Comparison of ENCODE assay signal across 1 cellular context in genomic region chr12:49623142-49623899, GRCh38.
TF ChIP-seq lines count a peak whose summit lies in the region.

TSS of gene PRPF40B (plus strand) at chr12:49623561. CDS start at chr12:49623591, 30 bp downstream.

TF ChIP-seq in HepG2, 621 proteins besides CTCF, POLR2A, EP300 and RAD21 (continued from another document and continues in another):
- TF ChIP-seq ARID4A (CRISPR knock-in tag; IDR thresholded peaks at IDR 0.05; ENCODE audit: borderline replicate concordance) = peak; percentile 73; the same call in 1 of the 2 replicates
- TF ChIP-seq TSC22D2 (CRISPR knock-in tag; IDR thresholded peaks at IDR 0.05; ENCODE audit: borderline replicate concordance) = no peak
- no peak for TF ChIP-seq FOXO1 (CRISPR knock-in tag; IDR thresholded peaks at IDR 0.05)
- TF ChIP-seq CHD2 (IDR thresholded peaks at IDR 0.05; ENCODE audit: low read depth, low read length) = no peak; the same call in 1 of the 2 replicates
- no peak; the same call in 1 of the 2 replicates for TF ChIP-seq ZFP90 (CRISPR knock-in tag; IDR thresholded peaks at IDR 0.05; ENCODE audit: borderline replicate concordance)
- TF ChIP-seq SNAPC5 (CRISPR knock-in tag; IDR thresholded peaks at IDR 0.05; ENCODE audit: borderline replicate concordance) = no peak
- no peak for TF ChIP-seq TOE1 (CRISPR knock-in tag; IDR thresholded peaks at IDR 0.05)
- TF ChIP-seq MIER2 (CRISPR knock-in tag; IDR thresholded peaks at IDR 0.05) = no peak
- no peak for TF ChIP-seq ZNF496 (CRISPR knock-in tag; IDR thresholded peaks at IDR 0.05; ENCODE audit: insufficient replicate concordance)
- no peak for TF ChIP-seq ZNF720 (CRISPR knock-in tag; IDR thresholded peaks at IDR 0.05)
- peak; percentile 53; the same call in 1 of the 2 replicates for TF ChIP-seq IRF2 (CRISPR knock-in tag; IDR thresholded peaks at IDR 0.05)
- TF ChIP-seq ZNF776 (CRISPR knock-in tag; IDR thresholded peaks at IDR 0.05) = no peak
- TF ChIP-seq ZNF782 (CRISPR knock-in tag; IDR thresholded peaks at IDR 0.05; ENCODE audit: borderline replicate concordance) = no peak
- no peak for TF ChIP-seq HIVEP1 (CRISPR knock-in tag; IDR thresholded peaks at IDR 0.05)
- no peak for TF ChIP-seq RNF2 (conservative IDR thresholded peaks at IDR 0.05; ENCODE audit: low read depth)
- TF ChIP-seq FOSL1 (CRISPR knock-in tag; IDR thresholded peaks at IDR 0.05; ENCODE audit: borderline replicate concordance) = no peak
- peak; percentile 95 for TF ChIP-seq POLR2G (IDR thresholded peaks at IDR 0.05; ENCODE audit: low read depth, low read length)
- peak; percentile 95 for TF ChIP-seq POLR2AphosphoS5 (IDR thresholded peaks at IDR 0.05; ENCODE audit: low read depth, low read length)
- no peak for TF ChIP-seq ADNP (CRISPR knock-in tag; IDR thresholded peaks at IDR 0.05)
- no peak for TF ChIP-seq SMAD1 (CRISPR knock-in tag; IDR thresholded peaks at IDR 0.05; ENCODE audit: borderline replicate concordance, low read depth)
- 0 out of 2 replicates have a peak, but pooled peaks have one; percentile 24 for TF ChIP-seq CBFB (CRISPR knock-in tag; IDR thresholded peaks at IDR 0.05)
- TF ChIP-seq ASH2L (IDR thresholded peaks at IDR 0.05; ENCODE audit: insufficient read length, low read depth, low read length) = peak; percentile 40
- TF ChIP-seq SIN3A (IDR thresholded peaks at IDR 0.05; ENCODE audit: borderline replicate concordance, low read depth, low read length) = 0 out of 2 replicates have a peak, but pooled peaks have one; percentile 26
- TF ChIP-seq CENPBD1 (CRISPR knock-in tag; IDR thresholded peaks at IDR 0.05; ENCODE audit: borderline replicate concordance, low read depth) = 0 out of 2 replicates have a peak, but pooled peaks have one; percentile 44
- TF ChIP-seq ZNF101 (CRISPR knock-in tag; IDR thresholded peaks at IDR 0.05; ENCODE audit: borderline replicate concordance, low read depth) = no peak
- TF ChIP-seq ZNF512 (CRISPR knock-in tag; IDR thresholded peaks at IDR 0.05) = no peak
- peak; percentile 68 for TF ChIP-seq SALL1 (CRISPR knock-in tag; IDR thresholded peaks at IDR 0.05)
- no peak for TF ChIP-seq ZBTB20 (CRISPR knock-in tag; IDR thresholded peaks at IDR 0.05; ENCODE audit: borderline replicate concordance, low read depth)
- TF ChIP-seq SMARCE1 (IDR thresholded peaks at IDR 0.05; ENCODE audit: borderline replicate concordance) = no peak
- no peak for TF ChIP-seq THRA (CRISPR knock-in tag; IDR thresholded peaks at IDR 0.05; ENCODE audit: borderline replicate concordance)
- TF ChIP-seq HNRNPK (IDR thresholded peaks at IDR 0.05; ENCODE audit: low read depth, low read length, poor library complexity, severe bottlenecking) = peak; percentile 87
- no peak for TF ChIP-seq ZFP36 (IDR thresholded peaks at IDR 0.05; ENCODE audit: borderline replicate concordance, low read depth, low read length, partially characterized antibody)
- TF ChIP-seq YY1 (IDR thresholded peaks at IDR 0.05; ENCODE audit: insufficient read depth, insufficient replicate concordance, low read depth, low read length) = peak; percentile 77
- TF ChIP-seq HNRNPLL (IDR thresholded peaks at IDR 0.05; ENCODE audit: low read depth, low read length, poor library complexity, severe bottlenecking) = peak; percentile 83
- TF ChIP-seq ZFP82 (CRISPR knock-in tag; IDR thresholded peaks at IDR 0.05; ENCODE audit: borderline replicate concordance) = no peak
- peak; percentile 13; the same call in 1 of the 2 replicates for TF ChIP-seq PHF21A (CRISPR knock-in tag; IDR thresholded peaks at IDR 0.05)
- TF ChIP-seq DBP (CRISPR knock-in tag; IDR thresholded peaks at IDR 0.05; ENCODE audit: not compliant biosample characterization) = no peak
- no peak for TF ChIP-seq YEATS2 (CRISPR knock-in tag; IDR thresholded peaks at IDR 0.05; ENCODE audit: borderline replicate concordance)
- no peak for TF ChIP-seq RERE (CRISPR knock-in tag; IDR thresholded peaks at IDR 0.05; ENCODE audit: low read depth)
- no peak for TF ChIP-seq ZNF550 (CRISPR knock-in tag; IDR thresholded peaks at IDR 0.05; ENCODE audit: borderline replicate concordance)
- peak; percentile 54; the same call in 1 of the 2 replicates for TF ChIP-seq HES4 (CRISPR knock-in tag; IDR thresholded peaks at IDR 0.05; ENCODE audit: borderline replicate concordance)
- TF ChIP-seq ZMYM2 (CRISPR knock-in tag; IDR thresholded peaks at IDR 0.05) = no peak
- no peak for TF ChIP-seq TP53 (CRISPR knock-in tag; conservative IDR thresholded peaks at IDR 0.05)
- TF ChIP-seq ZNF430 (CRISPR knock-in tag; IDR thresholded peaks at IDR 0.05) = peak; percentile 81
- peak; percentile 100 for TF ChIP-seq ZNF639 (CRISPR knock-in tag; conservative IDR thresholded peaks at IDR 0.05)
- no peak for TF ChIP-seq ISL2 (CRISPR knock-in tag; IDR thresholded peaks at IDR 0.05)
- no peak for TF ChIP-seq SP140L (CRISPR knock-in tag; IDR thresholded peaks at IDR 0.05; ENCODE audit: borderline replicate concordance)
